ENCODE assay signal across 21 cellular contexts in the genomic region with DNA sequence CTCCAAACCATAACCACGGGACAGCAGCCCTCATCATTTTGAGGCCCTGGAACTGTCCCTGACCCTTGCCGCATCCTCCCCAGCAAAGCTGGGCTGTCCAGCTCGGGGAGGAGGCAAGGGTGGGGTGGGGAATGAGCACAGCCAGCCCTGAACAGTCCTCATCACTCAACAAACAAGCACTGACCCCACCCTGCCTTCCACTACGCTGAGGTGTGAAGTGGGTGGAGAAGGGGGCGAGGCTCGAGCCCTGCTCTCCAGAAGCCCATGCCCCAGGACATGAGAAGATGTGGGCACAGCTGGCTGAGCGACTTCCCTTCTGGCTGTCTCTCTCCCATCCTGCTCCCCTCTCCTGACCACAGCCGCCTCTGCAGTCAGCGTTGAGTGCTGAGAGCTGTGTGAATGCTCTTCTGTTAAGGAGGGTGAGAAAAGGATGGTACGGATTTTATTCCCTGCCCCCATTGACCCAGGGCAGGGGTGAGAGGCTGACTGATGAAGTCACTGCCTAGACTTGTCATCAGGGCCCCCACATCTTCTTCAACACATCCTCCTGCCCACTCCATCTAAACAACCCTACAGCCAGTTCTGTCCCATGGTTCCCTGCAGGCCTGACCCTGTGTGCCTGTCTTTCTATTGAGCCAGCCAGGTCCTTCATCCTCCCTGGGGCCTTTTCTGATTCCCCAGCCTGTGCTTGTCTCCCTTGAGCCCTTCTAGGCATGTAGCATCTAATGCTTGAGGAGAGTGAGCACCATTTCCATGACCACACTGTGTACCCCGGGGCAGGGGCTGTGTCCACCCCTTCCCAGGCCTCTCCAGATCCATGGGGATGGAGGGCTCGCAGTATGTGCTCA.
A peak's percentile ranks its signal among the peaks of the same experiment; 100 is the strongest.
DNase-seq lines count a peak whose midpoint lies in the region; FAIRE-seq and TF ChIP-seq lines count a peak whose summit lies in the region.
"Had no signal": no experiment of that assay in that cellular context is flagged by ENCODE, and none has a peak within 500 bp of the region (broad histone marks: within the 10 kb centered on the region; RNA-seq: fewer than 3 reads in every experiment).

No MANE protein-coding gene starts in this region.

- H3K36me3 Mint-ChIP-seq in CD14-positive monocyte: no peaks in the 10 kb centered on the region
- H3K36me3 Mint-ChIP-seq: CD4-positive, alpha-beta memory T cell; neural progenitor cell had no signal

- no peak for FAIRE-seq in bronchial epithelial cell (lab: Jason Lieb, UNC)
- FAIRE-seq: GM19239 had no signal

- H3K36me3 ChIP-seq in bronchial epithelial cell (ENCODE audit: control insufficient read depth, insufficient read depth, low read length): no peaks in the 10 kb centered on the region
- H3K36me3 ChIP-seq: neural progenitor cell, prostate gland had no signal

- H3K27me3 ChIP-seq in bronchial epithelial cell (ENCODE audit: control insufficient read depth, insufficient read depth, low read length): peaks cover 2% of the 10 kb centered on the region
- H3K27me3 ChIP-seq: neural progenitor cell had no signal

- H3K9me3 Mint-ChIP-seq in CD14-positive monocyte: no peaks in the 10 kb centered on the region
- H3K9me3 Mint-ChIP-seq: activated naive CD4-positive, alpha-beta T cell treated with anti-CD3 and anti-CD28 coated beads for 36 hours; CD4-positive, alpha-beta memory T cell; neural progenitor cell had no signal

- no peak overlapping the region for H3K4me3 ChIP-seq in Jurkat, Clone E6-1 (ENCODE audit: low read length)
- no peak overlapping the region for H3K4me3 ChIP-seq in bronchial epithelial cell (ENCODE audit: low read depth, low read length)
- H3K4me3 ChIP-seq: neural progenitor cell, prostate gland had no signal

- peaks cover 0 to 4% (median 4%) of the 10 kb centered on the region in 3 donors for H3K27me3 Mint-ChIP-seq in CD14-positive monocyte (ENCODE audit: low read depth in 3 of 3)

- H3K4me3 Mint-ChIP-seq in CD14-positive monocyte: no peak overlapping the region
- H3K4me3 Mint-ChIP-seq: activated naive CD4-positive, alpha-beta T cell treated with anti-CD3 and anti-CD28 coated beads for 36 hours; CD4-positive, alpha-beta memory T cell had no signal

- intact Hi-C loops in CD14-positive monocyte (cut with micrococcal nuclease): no loop called here

- no peak overlapping the region for H3K27ac Mint-ChIP-seq in CD14-positive monocyte
- H3K27ac Mint-ChIP-seq: activated naive CD4-positive, alpha-beta T cell treated with anti-CD3 and anti-CD28 coated beads for 36 hours; CD4-positive, alpha-beta memory T cell had no signal

- peaks cover 3% of the 10 kb centered on the region for H3K4me1 Mint-ChIP-seq in CD14-positive monocyte

- peak; percentile 27 for DNase-seq in CD14-positive monocyte (ENCODE audit: low spot score)
- DNase-seq in Jurkat, Clone E6-1 (ENCODE audit: low read depth, low spot score): peak; percentile 42
- DNase-seq in bronchial epithelial cell (ENCODE audit: low read depth): peak; percentile 43
- DNase-seq in pons (ENCODE audit: low spot score): peak; percentile 1
- no peak for DNase-seq in hippocampal formation (lab: John Stamatoyannopoulos, UW)
- DNase-seq in DMS53 (lab: John Stamatoyannopoulos, UW): no peak
- no peak for DNase-seq in UCSD-AML1 (lab: John Stamatoyannopoulos, UW; ENCODE audit: unreplicated experiment)
- DNase-seq: activated CD4-positive, alpha-beta T cell treated with anti-CD3 and anti-CD28 coated beads, Interleukin-2, amount 50 U/mL, for 4 hours; activated naive CD4-positive, alpha-beta T cell treated with anti-CD3 and anti-CD28 coated beads for 36 hours; activated T-cell treated with anti-CD3 and anti-CD28 coated beads for 4 hours; anterior cingulate cortex; CD4-positive, alpha-beta memory T cell; cerebellar nuclear complex; foreskin fibroblast; NCI-H1105; NCI-H2029 treated with DMSO at 0.1 percent for 48 hours; NCI-H345; stimulated activated CD4-positive, alpha-beta T cell treated with anti-CD3 and anti-CD28 coated beads, Interleukin-1b, Interleukin-23, amount 100 ng/mL, for 48 hours had no signal

- no peak for TF ChIP-seq CTCF in CD14-positive monocyte (IDR thresholded peaks at IDR 0.05)
- no peak for TF ChIP-seq CTCF in bronchial epithelial cell (IDR thresholded peaks at IDR 0.05; ENCODE audit: insufficient read depth, low read length, severe bottlenecking)

Comparison
In these comparisons a context has a peak if more than half of its experiments do, and no peak if none do; other contexts are left out.
1. DNase-seq: peak in CD14-positive monocyte (single experiment), Jurkat, Clone E6-1 (single experiment), bronchial epithelial cell (single experiment) and pons (single experiment); none in hippocampal formation (0 of 2), DMS53 (single experiment) and UCSD-AML1 (single experiment).